2 cellular contexts compared by ENCODE assay signal in genomic region chr2:168843253-168843652, GRCh38.
TF ChIP-seq lines count a peak whose summit lies in the region.

No MANE protein-coding gene starts in this region.

TF ChIP-seq in HepG2, 621 proteins besides CTCF, POLR2A, EP300 and RAD21:
- no peak for TF ChIP-seq FOXP4 (CRISPR knock-in tag; IDR thresholded peaks at IDR 0.05)
- no peak for TF ChIP-seq ZNF414 (CRISPR knock-in tag; IDR thresholded peaks at IDR 0.05)
- TF ChIP-seq ZSCAN22 (CRISPR knock-in tag; IDR thresholded peaks at IDR 0.05), result no peak
- no peak for TF ChIP-seq TRIM22 (IDR thresholded peaks at IDR 0.05)
- no peak for TF ChIP-seq ZNF724P (CRISPR knock-in tag; IDR thresholded peaks at IDR 0.05; ENCODE audit: borderline replicate concordance)
- no peak for TF ChIP-seq SRF (IDR thresholded peaks at IDR 0.05; ENCODE audit: low read depth, low read length)
- TF ChIP-seq HOXA3 (CRISPR knock-in tag; IDR thresholded peaks at IDR 0.05), result no peak
- no peak for TF ChIP-seq ZNF558 (CRISPR knock-in tag; IDR thresholded peaks at IDR 0.05; ENCODE audit: borderline replicate concordance)
- TF ChIP-seq ZNF773 (CRISPR knock-in tag; IDR thresholded peaks at IDR 0.05; ENCODE audit: borderline replicate concordance), result no peak
- TF ChIP-seq MAFF (IDR thresholded peaks at IDR 0.05; ENCODE audit: low read depth, low read length), result no peak
- no peak for TF ChIP-seq KLF16 (CRISPR knock-in tag; IDR thresholded peaks at IDR 0.05)
- no peak for TF ChIP-seq XBP1 (CRISPR knock-in tag; IDR thresholded peaks at IDR 0.05)
- TF ChIP-seq PAF1 (CRISPR knock-in tag; IDR thresholded peaks at IDR 0.05), result no peak
- TF ChIP-seq FOXK1 (CRISPR knock-in tag; IDR thresholded peaks at IDR 0.05; ENCODE audit: borderline replicate concordance, low read depth), result no peak
- TF ChIP-seq ZBTB46 (CRISPR knock-in tag; IDR thresholded peaks at IDR 0.05; ENCODE audit: borderline replicate concordance), result no peak
- no peak for TF ChIP-seq SMC3 (IDR thresholded peaks at IDR 0.05; ENCODE audit: low read length)
- TF ChIP-seq ZNF616 (CRISPR knock-in tag; IDR thresholded peaks at IDR 0.05; ENCODE audit: low read depth), result no peak

TF ChIP-seq in K562, 482 proteins besides CTCF, POLR2A, EP300 and RAD21:
- peak; percentile 56; the same call in 1 of the 2 replicates for TF ChIP-seq JUND (IDR thresholded peaks at IDR 0.05; ENCODE audit: borderline replicate concordance, low read depth, low read length)
- peak; percentile 64 for TF ChIP-seq JUND (tag; IDR thresholded peaks at IDR 0.05; ENCODE audit: borderline replicate concordance, low read depth, low read length)
- peak; percentile 45; the same call in 1 of the 2 replicates for TF ChIP-seq FOSL1 (tag; conservative IDR thresholded peaks at IDR 0.05)
- TF ChIP-seq ATF3 (IDR thresholded peaks at IDR 0.05), result peak; percentile 78
- TF ChIP-seq ATF3 (CRISPR knock-in tag; conservative IDR thresholded peaks at IDR 0.05), result no peak
- TF ChIP-seq ZKSCAN3 (CRISPR knock-in tag; IDR thresholded peaks at IDR 0.05), result no peak
